8 cellular contexts compared by ENCODE assay signal in the genomic region with DNA sequence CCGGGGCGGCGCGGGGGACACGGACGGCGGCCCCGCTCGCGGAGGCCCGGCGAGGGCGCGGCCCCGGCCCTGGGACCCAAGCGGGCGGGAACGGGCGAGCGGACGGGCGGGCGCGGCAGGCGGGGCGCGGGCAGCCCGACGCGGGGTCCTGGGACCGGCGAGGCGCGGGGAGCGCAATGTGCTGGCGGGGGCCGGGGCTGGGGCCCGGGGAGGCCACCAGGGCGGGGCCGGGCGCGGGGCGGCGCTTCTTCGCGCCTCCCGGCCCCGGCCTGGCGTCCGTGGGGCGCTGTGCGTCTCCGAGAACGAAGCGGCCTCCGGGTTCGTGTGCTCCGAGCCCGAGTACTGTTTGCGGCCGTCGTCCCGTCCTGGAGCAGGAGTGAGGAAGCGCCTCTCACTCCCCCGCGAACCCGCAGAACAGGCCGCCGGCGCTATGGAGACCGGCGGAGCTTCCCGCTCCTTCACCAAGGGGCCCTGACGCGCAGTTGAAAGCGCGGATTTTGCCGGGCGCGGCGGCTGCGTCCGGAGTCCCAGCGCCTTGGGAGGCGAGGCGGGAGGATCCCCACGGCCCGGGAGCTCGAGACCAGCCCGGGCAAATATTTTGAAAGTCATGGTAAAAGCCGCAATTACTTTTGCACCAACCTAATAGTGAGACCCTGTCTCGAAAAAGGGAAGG. TPM values are rescaled to one million over a fixed set of nuclear protein-coding genes. Genes with fewer than 3 reads are reported as not detected.
A peak's percentile ranks its signal among the peaks of the same experiment; 100 is the strongest.
DNase-seq lines count a peak whose midpoint lies in the region; ATAC-seq and TF ChIP-seq lines count a peak whose summit lies in the region.

No MANE protein-coding gene starts in this region.

- H3K36me3 ChIP-seq in right lobe of liver = no peaks in the 10 kb centered on the region

- peak; percentile 65 for ATAC-seq in GM19023 (IDR thresholded peaks at IDR 0.05; ENCODE audit: unreplicated experiment)
- ATAC-seq in HG03196 (IDR thresholded peaks at IDR 0.05; ENCODE audit: unreplicated experiment) = peak; percentile 82
- ATAC-seq in right lobe of liver = peak; percentile 85 to 95 (median 94)

- no peaks in the 10 kb centered on the region for H3K9me3 ChIP-seq in right lobe of liver

- H3K4me3 ChIP-seq in right lobe of liver = peak overlapping the region; percentile 40 to 91 (median 63)

- TF ChIP-seq CTCF in right lobe of liver (IDR thresholded peaks at IDR 0.05) = peak; percentile 9 to 33 (median 30)

- peak; percentile 85 for DNase-seq in Ammon's horn (ENCODE audit: low spot score)
- peak; percentile 49 to 95 for DNase-seq in NCI-H526 (lab: John Stamatoyannopoulos, UW)
- DNase-seq in activated CD4-positive, alpha-beta T cell treated with anti-CD3 and anti-CD28 coated beads, Interleukin-2, amount 50 U/mL, for 24 hours (ENCODE audit: low read depth in 1 of 2, low spot score in 1 of 2) = peak; percentile 60 to 74
- DNase-seq in dermis blood vessel endothelial cell = peak; percentile 91
- peak; percentile 88 to 92 (median 92) for DNase-seq in right lobe of liver
- DNase-seq in stimulated activated CD4-positive, alpha-beta T cell treated with anti-CD3 and anti-CD28 coated beads, Interleukin-4, amount 100 ng/mL, for 1 hour = peak; percentile 88

- no peaks in the 10 kb centered on the region for H3K27me3 ChIP-seq in right lobe of liver

- intact Hi-C loops in right lobe of liver (cut with DNase I) = no loop called here

- H3K4me1 ChIP-seq in right lobe of liver = peaks cover 0 to 6% (median 3%) of the 10 kb centered on the region in 4 donors

- TF ChIP-seq POLR2A in right lobe of liver (IDR thresholded peaks at IDR 0.05) = peak; percentile 76

- 0% methylated on average over 6 of the region's 92 CpGs for WGBS in right lobe of liver (ENCODE audit: insufficient coverage, low coverage, low lambda C conversion rate, missing lambda C conversion rate)

- peak overlapping the region; percentile 80 to 88 (median 87) for H3K27ac ChIP-seq in right lobe of liver

RNA-seq across cellular contexts. Expression of a gene that starts 0.4 kb away (rescaled TPM):
- total RNA-seq in dermis blood vessel endothelial cell = 51.6 and 61.6 TPM in 2 replicates
- total RNA-seq in right lobe of liver = 10 to 100 TPM; 13.9 to 25.1 (median 15.7) TPM

RNA-seq across cellular contexts. Expression of a gene that starts 51.4 kb away (rescaled TPM):
- total RNA-seq in dermis blood vessel endothelial cell (63.3 and 73.5 TPM in 2 replicates), right lobe of liver (10 to 100 TPM; 22.7 to 50.7 (median 27.6) TPM)

Comparison
In these comparisons a context has a peak if more than half of its experiments do, and no peak if none do; other contexts are left out.
1. Peak in every context shown above with its lines: DNase-seq, ATAC-seq, H3K4me3 ChIP-seq and H3K27ac ChIP-seq.